18 cellular contexts compared by ENCODE assay signal in the genomic region with DNA sequence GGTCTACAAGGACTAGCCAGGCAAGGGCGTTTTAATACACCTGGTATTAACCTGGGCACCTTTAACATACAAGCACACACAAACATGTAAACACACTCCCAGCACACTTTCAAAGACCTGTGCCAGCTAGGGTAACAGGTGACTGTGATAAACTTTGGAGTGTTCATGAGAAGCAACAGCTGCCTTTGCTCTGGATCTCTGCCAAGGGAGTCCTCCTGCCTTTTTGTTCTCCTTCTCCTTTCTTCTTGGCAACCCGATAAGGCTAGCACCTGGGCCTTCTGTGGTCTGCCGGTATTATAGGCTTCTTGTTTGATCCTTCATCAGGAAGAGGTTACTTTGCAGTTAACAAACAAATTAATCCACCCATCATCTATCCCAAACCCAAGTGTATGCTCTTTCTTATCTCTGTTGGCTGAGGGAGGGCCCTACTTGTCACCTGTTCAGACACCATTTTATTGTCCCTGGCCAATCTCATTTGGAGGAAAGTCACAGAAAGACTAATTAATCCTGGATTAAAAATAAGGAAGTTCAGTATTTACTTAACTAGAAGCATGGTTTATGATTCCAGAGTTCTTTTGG. TPM values are rescaled to one million over a fixed set of nuclear protein-coding genes. Genes with fewer than 3 reads are reported as not detected.
A peak's percentile ranks its signal among the peaks of the same experiment; 100 is the strongest.
DNase-seq lines count a peak whose midpoint lies in the region; ATAC-seq and TF ChIP-seq lines count a peak whose summit lies in the region.
"Had no signal": no experiment of that assay in that cellular context is flagged by ENCODE, and none has a peak within 500 bp of the region (broad histone marks: within the 10 kb centered on the region; RNA-seq: fewer than 3 reads in every experiment).

A gene with protein sequence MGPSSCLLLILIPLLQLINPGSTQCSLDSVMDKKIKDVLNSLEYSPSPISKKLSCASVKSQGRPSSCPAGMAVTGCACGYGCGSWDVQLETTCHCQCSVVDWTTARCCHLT (minus strand): TSS at position 7 of the 579 bp plus-strand sequence. CDS start 225 bp downstream, outside the sequence.

- H3K9me3 Mint-ChIP-seq in activated naive CD4-positive, alpha-beta T cell treated with anti-CD3 and anti-CD28 coated beads, Interleukin-2, amount 50 U/mL, for 72 hours, result no peaks in the 10 kb centered on the region
- H3K9me3 Mint-ChIP-seq: activated B cell treated with CpG ODN at 0.5 μM for 24 hours had no signal

- no peaks in the 10 kb centered on the region for H3K36me3 Mint-ChIP-seq in activated naive CD4-positive, alpha-beta T cell treated with anti-CD3 and anti-CD28 coated beads, Interleukin-2, amount 50 U/mL, for 72 hours
- H3K36me3 Mint-ChIP-seq: T-cell had no signal

- H3K27ac ChIP-seq in thymus (ENCODE audit: low read depth) (peak within 1 kb of the TSS; percentile 70), right atrium auricular region (no peak within 1 kb of the TSS)
- H3K27ac ChIP-seq: brain microvascular endothelial cell, thoracic aorta had no signal

- ATAC-seq in activated naive CD4-positive, alpha-beta T cell treated with anti-CD3 and anti-CD28 coated beads, Interleukin-2, amount 50 U/mL, for 72 hours, result no peak
- no peak for ATAC-seq in HG03139 (IDR thresholded peaks at IDR 0.05; ENCODE audit: unreplicated experiment)
- ATAC-seq: HCT116; K562; left ventricle myocardium superior; naive thymus-derived CD4-positive, alpha-beta T cell; T-cell had no signal

- H3K27me3 ChIP-seq in thymus (ENCODE audit: control insufficient read depth, insufficient read depth), result no peaks in the 10 kb centered on the region
- no peaks in the 10 kb centered on the region for H3K27me3 ChIP-seq in right atrium auricular region
- H3K27me3 ChIP-seq: brain microvascular endothelial cell had no signal

- no peak for TF ChIP-seq CTCF in right atrium auricular region (IDR thresholded peaks at IDR 0.05)

- H3K9me3 ChIP-seq in thymus (ENCODE audit: control insufficient read depth) (no peaks in the 10 kb centered on the region), right atrium auricular region (no peaks in the 10 kb centered on the region)
- H3K9me3 ChIP-seq: thoracic aorta had no signal

- H3K4me1 ChIP-seq in thymus (ENCODE audit: control insufficient read depth, insufficient read depth, low read length), result peaks cover 36% of the 10 kb centered on the region
- no peaks in the 10 kb centered on the region for H3K4me1 ChIP-seq in right atrium auricular region

- H3K36me3 ChIP-seq in thymus (ENCODE audit: control insufficient read depth, insufficient read depth) (no peaks in the 10 kb centered on the region), right atrium auricular region (no peaks in the 10 kb centered on the region)
- H3K36me3 ChIP-seq: brain microvascular endothelial cell, thoracic aorta had no signal

- H3K4me3 ChIP-seq in thymus (ENCODE audit: low read length) (no peak within 1 kb of the TSS), right atrium auricular region (no peak within 1 kb of the TSS)
- H3K4me3 ChIP-seq: K562, thoracic aorta had no signal

- peak; percentile 63 for DNase-seq in NCI-H82 (lab: John Stamatoyannopoulos, UW)
- no peak for DNase-seq in NCI-H82 treated with DMSO at 0.1 percent for 48 hours (lab: John Stamatoyannopoulos, UW; ENCODE audit: unreplicated experiment)
- DNase-seq in NCI-H2107 treated with DMSO at 0.1 percent for 48 hours (lab: John Stamatoyannopoulos, UW; ENCODE audit: unreplicated experiment), result peak; percentile 99
- DNase-seq in RPMI8226, result peak; percentile 64
- DNase-seq in activated naive CD4-positive, alpha-beta T cell treated with anti-CD3 and anti-CD28 coated beads, Interleukin-2, amount 50 U/mL, for 72 hours (ENCODE audit: low spot score in 2 of 2), result no peak
- no peak for DNase-seq in right atrium auricular region (ENCODE audit: low spot score)
- DNase-seq: activated B cell treated with CpG ODN at 0.5 μM for 24 hours; brain microvascular endothelial cell; left ventricle myocardium superior; naive thymus-derived CD4-positive, alpha-beta T cell; T-cell had no signal

- H3K27ac Mint-ChIP-seq in activated naive CD4-positive, alpha-beta T cell treated with anti-CD3 and anti-CD28 coated beads, Interleukin-2, amount 50 U/mL, for 72 hours, result peak within 1 kb of the TSS in 1 of 2 donors; percentile 31
- H3K27ac Mint-ChIP-seq: activated B cell treated with CpG ODN at 0.5 μM for 24 hours, T-cell had no signal

- WGBS in thymus, result 9% methylated on average over 3 of the region's 3 CpGs

RNA-seq across cellular contexts. Expression of the gene that starts here (rescaled TPM):
- 0.09 TPM for polyA plus RNA-seq in thymus
- not detected for total RNA-seq in activated naive CD4-positive, alpha-beta T cell treated with anti-CD3 and anti-CD28 coated beads, Interleukin-2, amount 50 U/mL, for 72 hours
- total RNA-seq in right atrium auricular region, result not detected
- total RNA-seq: activated B cell treated with CpG ODN at 0.5 μM for 24 hours; K562; left ventricle myocardium superior; naive thymus-derived CD4-positive, alpha-beta T cell; renal cortical epithelial cell; RPMI7951; thoracic aorta had no signal
- polyA plus RNA-seq: K562; naive thymus-derived CD4-positive, alpha-beta T cell had no signal

Comparison
In these comparisons a context has a peak if more than half of its experiments do, and no peak if none do; other contexts are left out.
1. DNase-seq: peak in NCI-H82 (single experiment), NCI-H2107 treated with DMSO at 0.1 percent for 48 hours (single experiment) and RPMI8226 (single experiment); none in NCI-H82 treated with DMSO at 0.1 percent for 48 hours (single experiment), activated naive CD4-positive, alpha-beta T cell treated with anti-CD3 and anti-CD28 coated beads, Interleukin-2, amount 50 U/mL, for 72 hours (0 of 2) and right atrium auricular region (single experiment).